ENCODE assay signal across 15 cellular contexts in the genomic region with DNA sequence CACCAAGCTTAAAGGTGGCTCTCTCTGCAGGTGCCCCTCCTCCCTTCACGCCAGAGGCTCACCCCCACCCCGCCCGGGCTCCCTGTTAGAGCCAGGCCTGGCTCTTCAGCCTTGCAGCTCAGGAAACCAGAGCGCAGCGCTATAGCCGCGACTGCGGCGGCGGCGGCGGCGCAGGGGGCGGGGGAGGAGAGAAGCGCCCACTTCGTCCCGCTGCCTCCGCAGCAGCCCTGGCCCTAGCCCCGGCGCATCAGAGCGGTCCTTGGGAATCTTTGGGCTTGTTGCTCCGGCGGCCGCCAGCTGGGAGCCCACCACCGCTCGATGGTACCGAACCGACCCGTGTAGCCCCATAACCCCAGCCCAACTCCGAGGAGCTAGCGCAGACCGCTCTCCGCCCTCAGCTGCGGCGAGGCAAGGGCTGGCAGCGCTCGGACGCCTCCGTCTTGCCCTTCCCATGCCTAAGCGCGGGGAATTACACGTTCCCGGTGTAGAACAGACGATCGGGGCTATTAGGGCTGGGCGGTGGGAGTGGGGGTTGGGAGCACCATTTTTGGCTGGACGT. TPM values are rescaled to one million over a fixed set of nuclear protein-coding genes. Genes with fewer than 3 reads are reported as not detected.
A peak's percentile ranks its signal among the peaks of the same experiment; 100 is the strongest.
DNase-seq lines count a peak whose midpoint lies in the region; ATAC-seq and TF ChIP-seq lines count a peak whose summit lies in the region.
"Had no signal": no experiment of that assay in that cellular context is flagged by ENCODE, and none has a peak within 500 bp of the region (broad histone marks: within the 10 kb centered on the region; RNA-seq: fewer than 3 reads in every experiment).

No MANE protein-coding gene starts in this region.

- H3K4me1 Mint-ChIP-seq in glutamatergic neuron (ENCODE audit: low read depth, unreplicated experiment) (peaks cover 6% of the 10 kb centered on the region), osteocyte (ENCODE audit: unreplicated experiment) (peaks cover 10% of the 10 kb centered on the region)

- H3K27me3 Mint-ChIP-seq in glutamatergic neuron (ENCODE audit: unreplicated experiment) (peaks cover 33% of the 10 kb centered on the region), osteocyte (ENCODE audit: unreplicated experiment) (peaks cover 78% of the 10 kb centered on the region)

- DNase-seq in ELF-1 (ENCODE audit: low read depth, low spot score) (peak; percentile 66), HEK293T (ENCODE audit: extremely low spot score) (peak; percentile 33), glutamatergic neuron (peak; percentile 71), osteocyte (ENCODE audit: extremely low spot score, unreplicated experiment) (peak; percentile 80), cerebellar nuclear complex (lab: John Stamatoyannopoulos, UW) (no peak), NAMALWA (ENCODE audit: low spot score) (no peak)
- no peak for DNase-seq in activated naive CD4-positive, alpha-beta T cell (lab: John Stamatoyannopoulos, UW)
- DNase-seq: activated CD4-positive, alpha-beta T cell treated with anti-CD3 and anti-CD28 coated beads, Interleukin-2, amount 50 U/mL, for 48 hours; activated naive CD4-positive, alpha-beta T cell treated with anti-CD3 and anti-CD28 coated beads, Interleukin-2, amount 10 ng/mL, durations not matched to agents 7 days and 5 days; gastrocnemius medialis; midbrain had no signal

- peak overlapping the region; percentile 65 for H3K4me3 Mint-ChIP-seq in glutamatergic neuron (ENCODE audit: unreplicated experiment)
- no peak overlapping the region for H3K4me3 Mint-ChIP-seq in osteocyte (ENCODE audit: unreplicated experiment)
- H3K4me3 Mint-ChIP-seq: activated naive CD4-positive, alpha-beta T cell treated with anti-CD3 and anti-CD28 coated beads, Interleukin-2, amount 10 ng/mL, durations not matched to agents 7 days and 5 days; dendritic cell treated with granulocyte-macrophage colony-stimulating factor and Interleukin-4, amounts not matched to agents 40 ng/mL and 50 ng/mL, for 4 days; T-cell had no signal

- CTCF ChIA-PET in HEK293T (lab: Yijun Ruan, JAX): no interaction called here

- H3K36me3 Mint-ChIP-seq in glutamatergic neuron (ENCODE audit: unreplicated experiment) (peaks cover 6% of the 10 kb centered on the region), osteocyte (ENCODE audit: unreplicated experiment) (no peaks in the 10 kb centered on the region)
- H3K36me3 Mint-ChIP-seq: activated naive CD4-positive, alpha-beta T cell treated with anti-CD3 and anti-CD28 coated beads, Interleukin-2, amount 10 ng/mL, durations not matched to agents 7 days and 5 days; T-cell had no signal

- TF ChIP-seq CTCF in glutamatergic neuron (IDR thresholded peaks at IDR 0.05; ENCODE audit: partially characterized antibody, unreplicated experiment): no peak
- no peak for TF ChIP-seq CTCF in osteocyte (IDR thresholded peaks at IDR 0.05)

- peaks cover 2% of the 10 kb centered on the region for H3K9me3 Mint-ChIP-seq in glutamatergic neuron (ENCODE audit: unreplicated experiment)
- H3K9me3 Mint-ChIP-seq in osteocyte (ENCODE audit: unreplicated experiment): no peaks in the 10 kb centered on the region
- H3K9me3 Mint-ChIP-seq: activated naive CD4-positive, alpha-beta T cell treated with anti-CD3 and anti-CD28 coated beads, Interleukin-2, amount 10 ng/mL, durations not matched to agents 7 days and 5 days; dendritic cell treated with granulocyte-macrophage colony-stimulating factor and Interleukin-4, amounts not matched to agents 40 ng/mL and 50 ng/mL, for 4 days; T-cell had no signal

- ATAC-seq in HG02642 (IDR thresholded peaks at IDR 0.05; ENCODE audit: poor library complexity, unreplicated experiment): no peak
- ATAC-seq: gastrocnemius medialis, T-cell had no signal

- H3K27ac Mint-ChIP-seq in glutamatergic neuron (ENCODE audit: unreplicated experiment) (no peak overlapping the region), osteocyte (ENCODE audit: unreplicated experiment) (no peak overlapping the region)
- H3K27ac Mint-ChIP-seq: activated naive CD4-positive, alpha-beta T cell treated with anti-CD3 and anti-CD28 coated beads, Interleukin-2, amount 10 ng/mL, durations not matched to agents 7 days and 5 days; dendritic cell treated with granulocyte-macrophage colony-stimulating factor and Interleukin-4, amounts not matched to agents 40 ng/mL and 50 ng/mL, for 4 days; T-cell had no signal

- POLR2A ChIA-PET in HEK293T (lab: Yijun Ruan, JAX): no interaction called here

TF ChIP-seq in HEK293T, 16 proteins besides CTCF, POLR2A, EP300 and RAD21:
- TF ChIP-seq TARDBP (IDR thresholded peaks at IDR 0.05): no peak
- TF ChIP-seq FOXM1 (IDR thresholded peaks at IDR 0.05; ENCODE audit: borderline replicate concordance): no peak
- no peak for TF ChIP-seq SUZ12 (IDR thresholded peaks at IDR 0.05)
- no peak for TF ChIP-seq CTBP1 (IDR thresholded peaks at IDR 0.05; ENCODE audit: borderline replicate concordance)
- no peak for TF ChIP-seq ARNT (IDR thresholded peaks at IDR 0.05)
- TF ChIP-seq, protein P1, sequence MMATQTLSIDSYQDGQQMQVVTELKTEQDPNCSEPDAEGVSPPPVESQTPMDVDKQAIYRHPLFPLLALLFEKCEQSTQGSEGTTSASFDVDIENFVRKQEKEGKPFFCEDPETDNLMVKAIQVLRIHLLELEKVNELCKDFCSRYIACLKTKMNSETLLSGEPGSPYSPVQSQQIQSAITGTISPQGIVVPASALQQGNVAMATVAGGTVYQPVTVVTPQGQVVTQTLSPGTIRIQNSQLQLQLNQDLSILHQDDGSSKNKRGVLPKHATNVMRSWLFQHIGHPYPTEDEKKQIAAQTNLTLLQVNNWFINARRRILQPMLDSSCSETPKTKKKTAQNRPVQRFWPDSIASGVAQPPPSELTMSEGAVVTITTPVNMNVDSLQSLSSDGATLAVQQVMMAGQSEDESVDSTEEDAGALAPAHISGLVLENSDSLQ (IDR thresholded peaks at IDR 0.05): no peak
- TF ChIP-seq HDGF (IDR thresholded peaks at IDR 0.05; ENCODE audit: borderline replicate concordance): no peak
- TF ChIP-seq LEF1 (IDR thresholded peaks at IDR 0.05; ENCODE audit: borderline replicate concordance): no peak
- no peak for TF ChIP-seq SP1 (IDR thresholded peaks at IDR 0.05)
- no peak for TF ChIP-seq FOXK2 (IDR thresholded peaks at IDR 0.05)
- no peak for TF ChIP-seq ELF4 (IDR thresholded peaks at IDR 0.05)
- no peak for TF ChIP-seq ZNF384 (IDR thresholded peaks at IDR 0.05)
- no peak for TF ChIP-seq NFRKB (IDR thresholded peaks at IDR 0.05)

RNA-seq across cellular contexts. Expression of a gene that starts 1.2 kb away (rescaled TPM):
- total RNA-seq in glutamatergic neuron (ENCODE audit: unreplicated experiment) (0.32 TPM), osteocyte (0.18 and 0.48 TPM in 2 replicates)
- total RNA-seq: gastrocnemius medialis, pulmonary artery endothelial cell had no signal

Comparison
In these comparisons a context has a peak if more than half of its experiments do, and no peak if none do; other contexts are left out.
1. DNase-seq: peak in ELF-1 (single experiment), HEK293T (single experiment), glutamatergic neuron (single experiment) and osteocyte (single experiment); none in activated naive CD4-positive, alpha-beta T cell (0 of 4), cerebellar nuclear complex (0 of 2) and NAMALWA (single experiment).